1 cellular context compared by ENCODE assay signal in the genomic region with DNA sequence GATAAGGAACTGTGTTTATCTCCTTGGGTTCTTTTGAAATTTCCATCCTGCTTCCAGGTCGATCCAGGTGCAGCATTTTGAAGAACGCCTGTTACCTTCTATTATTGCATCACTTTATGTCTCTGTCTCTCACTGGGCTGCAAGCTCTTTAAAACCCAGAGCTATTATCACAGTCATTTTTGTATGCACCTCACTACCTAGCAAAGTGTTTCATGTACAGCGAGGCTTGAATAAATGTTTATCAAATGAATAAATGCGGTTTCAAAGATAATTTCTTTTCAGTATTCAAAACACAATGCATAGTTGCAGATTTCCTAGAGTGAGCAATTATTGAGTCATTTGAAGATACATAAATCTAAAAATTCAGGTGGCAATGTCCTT.
TF ChIP-seq lines count a peak whose summit lies in the region.

No MANE protein-coding gene starts in this region.

TF ChIP-seq in HCT116, 20 proteins besides CTCF, POLR2A, EP300 and RAD21 (continued from another document):
- TF ChIP-seq REST (IDR thresholded peaks at IDR 0.05; ENCODE audit: low read depth) (no peak), TCF7L2 (IDR thresholded peaks at IDR 0.05; ENCODE audit: borderline replicate concordance, extremely low read depth, insufficient read depth, insufficient read length) (no peak), EZH2phosphoT487 (IDR thresholded peaks at IDR 0.05; ENCODE audit: borderline replicate concordance) (no peak), CEBPB (IDR thresholded peaks at IDR 0.05; ENCODE audit: low read depth) (no peak), EZH2 (IDR thresholded peaks at IDR 0.05) (no peak), ZFX (IDR thresholded peaks at IDR 0.05) (no peak), CBX3 (IDR thresholded peaks at IDR 0.05; ENCODE audit: low read depth) (no peak), JUND (IDR thresholded peaks at IDR 0.05) (no peak), EGR1 (IDR thresholded peaks at IDR 0.05; ENCODE audit: low read depth) (no peak), FOSL1 (IDR thresholded peaks at IDR 0.05; ENCODE audit: low read depth) (no peak)
- TF ChIP-seq, protein P1, sequence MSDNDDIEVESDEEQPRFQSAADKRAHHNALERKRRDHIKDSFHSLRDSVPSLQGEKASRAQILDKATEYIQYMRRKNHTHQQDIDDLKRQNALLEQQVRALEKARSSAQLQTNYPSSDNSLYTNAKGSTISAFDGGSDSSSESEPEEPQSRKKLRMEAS (IDR thresholded peaks at IDR 0.05), result no peak
